ENCODE assay signal across 9 cellular contexts in the genomic region with DNA sequence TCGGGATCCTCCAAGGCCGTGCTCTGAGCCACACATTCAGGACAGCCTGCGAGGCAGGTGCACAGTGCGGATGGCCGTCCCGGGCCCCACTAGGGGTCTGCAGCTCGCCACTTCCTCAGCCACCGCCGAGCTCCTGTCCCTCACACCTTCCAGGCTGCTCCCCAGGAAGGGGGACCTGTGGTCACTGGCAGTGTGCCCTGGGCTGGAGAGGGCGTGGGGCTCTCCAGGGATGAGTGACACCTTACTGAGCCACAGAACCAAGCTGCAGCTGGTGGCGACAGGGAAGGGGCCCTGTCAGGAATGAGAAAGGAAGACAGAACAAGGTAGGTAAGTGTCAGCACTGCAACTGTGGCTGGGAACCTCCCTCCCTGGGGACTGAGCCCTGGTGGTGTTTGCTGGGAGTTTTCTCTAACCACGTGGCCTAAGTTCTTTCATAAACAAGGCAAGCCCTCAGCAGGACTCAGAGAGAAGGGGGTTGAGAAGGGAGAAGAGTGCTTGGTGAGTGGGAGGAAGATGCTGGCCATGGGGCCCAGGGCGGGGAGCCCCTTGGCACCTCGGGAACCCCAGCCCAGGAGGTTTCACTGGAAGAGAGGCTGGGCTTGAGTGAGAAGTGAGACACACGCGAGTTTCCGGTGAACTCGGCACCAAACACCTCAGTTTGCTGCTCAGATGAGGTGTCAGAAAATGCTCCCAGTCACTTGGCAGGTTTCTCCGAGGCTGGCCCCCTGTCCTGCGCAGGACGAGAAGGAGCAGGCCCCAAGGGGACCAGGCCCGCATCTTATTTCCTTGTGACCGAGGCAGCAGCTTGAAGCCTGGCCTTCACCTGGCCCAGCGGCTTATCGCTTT. TPM values are rescaled to one million over a fixed set of nuclear protein-coding genes. Genes with fewer than 3 reads are reported as not detected.
DNase-seq lines count a peak whose midpoint lies in the region; ATAC-seq and TF ChIP-seq lines count a peak whose summit lies in the region.
"Had no signal": no experiment of that assay in that cellular context is flagged by ENCODE, and none has a peak within 500 bp of the region (broad histone marks: within the 10 kb centered on the region; RNA-seq: fewer than 3 reads in every experiment).

No MANE protein-coding gene starts in this region.

- POLR2A ChIA-PET in PC-9 (lab: Charles Lee; ENCODE audit: unreplicated experiment) = no interaction called here

- H3K9me3 Mint-ChIP-seq in activated naive CD4-positive, alpha-beta T cell treated with anti-CD3 and anti-CD28 coated beads, Interleukin-2, amount 50 U/mL, for 72 hours = no peaks in the 10 kb centered on the region

- H3K9me2 ChIP-seq in PC-9 (ENCODE audit: insufficient read depth) = no peaks in the 10 kb centered on the region

- H3F3A ChIP-seq in PC-9 (ENCODE audit: insufficient read depth, low read depth) = no peaks in the 10 kb centered on the region

- H4K20me1 ChIP-seq in PC-9 (ENCODE audit: insufficient read depth) = no peaks in the 10 kb centered on the region

- peak; percentile 83 for TF ChIP-seq POLR2A in GM18505 (IDR thresholded peaks at IDR 0.05; ENCODE audit: borderline replicate concordance, extremely low read depth, insufficient read depth, insufficient read length)

- CTCF ChIA-PET in PC-9 (lab: Charles Lee) = interaction anchor here (0.6 kb wide), 1 partner anchor 29 kb away, joined by 3 read pairs; no protein-coding TSS in a partner anchor

- intact Hi-C loops in upper lobe of right lung (cut with DNase I) = no loop called here
- intact Hi-C loops in PC-9 (cut with micrococcal nuclease; ENCODE audit: unreplicated experiment) = no loop called here

- H3K36me3 ChIP-seq in upper lobe of right lung = no peaks in the 10 kb centered on the region
- H3K36me3 ChIP-seq in PC-9 (ENCODE audit: low read depth) = no peaks in the 10 kb centered on the region

- H3K36me3 Mint-ChIP-seq in activated naive CD4-positive, alpha-beta T cell treated with anti-CD3 and anti-CD28 coated beads, Interleukin-2, amount 50 U/mL, for 72 hours = no peaks in the 10 kb centered on the region

- H2AFZ ChIP-seq in PC-9 = no peak overlapping the region

- H3K27me3 ChIP-seq in upper lobe of right lung (no peaks in the 10 kb centered on the region), PC-9 (ENCODE audit: insufficient read depth, low read depth) (no peaks in the 10 kb centered on the region)

- peak in 1 of 2 donors; percentile 63 for DNase-seq in activated naive CD4-positive, alpha-beta T cell treated with anti-CD3 and anti-CD28 coated beads, Interleukin-2, amount 50 U/mL, for 72 hours (ENCODE audit: low spot score in 2 of 2)
- no peak for DNase-seq in upper lobe of right lung
- DNase-seq in G401 (ENCODE audit: low spot score) = no peak
- no peak for DNase-seq in PC-9

- H3K27ac ChIP-seq in upper lobe of right lung (no peak overlapping the region), PC-9 (no peak overlapping the region)

- no peak overlapping the region for H3K4me2 ChIP-seq in PC-9

- no TSS peak for BruUV-seq in PC-9 (replicated peaks; lab: Mats Ljungman, UMichigan)

- TF ChIP-seq CTCF in upper lobe of right lung (IDR thresholded peaks at IDR 0.05) (no peak), PC-9 (conservative IDR thresholded peaks at IDR 0.05) (no peak)

- H3K4me3 ChIP-seq in upper lobe of right lung = no peak overlapping the region
- no peak overlapping the region for H3K4me3 ChIP-seq in PC-9

- H3K27ac Mint-ChIP-seq in activated naive CD4-positive, alpha-beta T cell treated with anti-CD3 and anti-CD28 coated beads, Interleukin-2, amount 50 U/mL, for 72 hours = peak overlapping the region in 1 of 2 donors; percentile 64

- in situ Hi-C loops in G401 (cut with HindIII; ENCODE audit: low sequenced_read_pairs) = no loop called here

- ATAC-seq in GM18505 (IDR thresholded peaks at IDR 0.05; ENCODE audit: unreplicated experiment) = peak; percentile 49
- ATAC-seq in GM21528 (IDR thresholded peaks at IDR 0.05; ENCODE audit: low FRiP score, unreplicated experiment) = peak; percentile 68
- ATAC-seq in HG03571 (IDR thresholded peaks at IDR 0.05; ENCODE audit: unreplicated experiment) = peak; percentile 60
- peak; percentile 55 to 79 for ATAC-seq in activated naive CD4-positive, alpha-beta T cell treated with anti-CD3 and anti-CD28 coated beads, Interleukin-2, amount 50 U/mL, for 72 hours
- peak; percentile 26 for ATAC-seq in upper lobe of right lung
- ATAC-seq in esophagus mucosa = no peak

- H3K79me2 ChIP-seq in PC-9 (ENCODE audit: low read depth) = no peaks in the 10 kb centered on the region

- H3K9me3 ChIP-seq in upper lobe of right lung = no peaks in the 10 kb centered on the region
- H3K9me3 ChIP-seq in PC-9 (ENCODE audit: insufficient read depth, low read depth) = no peaks in the 10 kb centered on the region

- H3K4me1 ChIP-seq in upper lobe of right lung (peaks cover 3% of the 10 kb centered on the region), PC-9 (replicated peaks; ENCODE audit: insufficient read depth) (no peaks in the 10 kb centered on the region)

RNA-seq across cellular contexts. Expression of gene IL13, which starts 5.2 kb away (rescaled TPM):
- total RNA-seq in activated naive CD4-positive, alpha-beta T cell treated with anti-CD3 and anti-CD28 coated beads, Interleukin-2, amount 50 U/mL, for 72 hours = under 1 TPM; 0.72 to 0.98 TPM
- total RNA-seq in upper lobe of right lung = not detected
- not detected for total RNA-seq in esophagus mucosa
- total RNA-seq in G401 (2014; rRNA removed; shearing (Covaris generic)) = not detected in 2 replicates
- total RNA-seq in PC-9 (2021) = not detected in 2 replicates
- total RNA-seq: liver had no signal

RNA-seq across cellular contexts. Expression of gene IL4, which starts 10.6 kb away (rescaled TPM):
- total RNA-seq in activated naive CD4-positive, alpha-beta T cell treated with anti-CD3 and anti-CD28 coated beads, Interleukin-2, amount 50 U/mL, for 72 hours = not detected
- total RNA-seq in upper lobe of right lung (not detected), esophagus mucosa (not detected), PC-9 (2021) (not detected in 2 replicates)
- total RNA-seq in G401 (2014; rRNA removed; shearing (Covaris generic)) = not detected in 2 replicates
- total RNA-seq: liver had no signal
